In genomic region chr15:35289029-35289617, GRCh38 we compare ENCODE assay signal across 8 cellular contexts.
DNase-seq lines count a peak whose midpoint lies in the region; ATAC-seq and TF ChIP-seq lines count a peak whose summit lies in the region.

No MANE protein-coding gene starts in this region.

- H3K4me1 Mint-ChIP-seq in natural killer cell (no peaks in the 10 kb centered on the region), activated B cell treated with CpG ODN at 0.5 μM for 24 hours (no peaks in the 10 kb centered on the region)
- no peaks in the 10 kb centered on the region for H3K4me1 Mint-ChIP-seq in natural killer cell treated with Interleukin-12 subunit alpha and Interleukin-12 subunit beta and Interleukin-15 and Interleukin-18, amount 100 ng/mL, for 72 hours (ENCODE audit: low read depth in 2 of 2)
- no peaks in the 10 kb centered on the region for H3K4me1 Mint-ChIP-seq in stimulated activated effector memory CD8-positive, alpha-beta T cell treated with anti-CD3 and anti-CD28 coated beads, Interleukin-12 subunit alpha, Interleukin-12 subunit beta, amount 100 ng/mL, for 72 hours
- no peaks in the 10 kb centered on the region for H3K4me1 Mint-ChIP-seq in activated CD4-positive, alpha-beta memory T cell treated with anti-CD3 and anti-CD28 coated beads for 36 hours (ENCODE audit: low read depth)

- WGBS in tibial nerve, 2 donors: 31 to 40% methylated on average over 3 of the region's 3 CpGs

- H3K27ac ChIP-seq in MM.1S (ENCODE audit: low read length) (no peak overlapping the region), tibial nerve (no peak overlapping the region)

- no peaks in the 10 kb centered on the region for H4K20me1 ChIP-seq in MM.1S (ENCODE audit: insufficient read depth, low read length)

- no peaks in the 10 kb centered on the region for H3F3A ChIP-seq in MM.1S (ENCODE audit: insufficient read depth, low read length)

- H3K9me3 Mint-ChIP-seq in natural killer cell (peaks cover 0 to 2% of the 10 kb centered on the region in 2 donors), activated B cell treated with CpG ODN at 0.5 μM for 24 hours (no peaks in the 10 kb centered on the region)
- H3K9me3 Mint-ChIP-seq in natural killer cell treated with Interleukin-12 subunit alpha and Interleukin-12 subunit beta and Interleukin-15 and Interleukin-18, amount 100 ng/mL, for 72 hours: no peaks in the 10 kb centered on the region
- no peaks in the 10 kb centered on the region for H3K9me3 Mint-ChIP-seq in stimulated activated effector memory CD8-positive, alpha-beta T cell treated with anti-CD3 and anti-CD28 coated beads, Interleukin-12 subunit alpha, Interleukin-12 subunit beta, amount 100 ng/mL, for 72 hours
- H3K9me3 Mint-ChIP-seq in activated CD4-positive, alpha-beta memory T cell treated with anti-CD3 and anti-CD28 coated beads for 36 hours: no peaks in the 10 kb centered on the region

- POLR2A ChIA-PET in activated B cell treated with CpG ODN at 0.5 μM for 24 hours (lab: Charles Lee): no interaction called here
- POLR2A ChIA-PET in activated CD4-positive, alpha-beta memory T cell treated with anti-CD3 and anti-CD28 coated beads for 36 hours (lab: Charles Lee): interaction anchor here (0.6 kb wide), 1 partner anchor 147 kb away, joined by 5 read pairs; no protein-coding TSS in a partner anchor

- H3K9me3 ChIP-seq in MM.1S (replicated peaks; ENCODE audit: insufficient read depth, low read length) (no peaks in the 10 kb centered on the region), tibial nerve (no peaks in the 10 kb centered on the region)

- no peak overlapping the region for H3K9ac ChIP-seq in MM.1S (ENCODE audit: low read length)

- H3K4me3 ChIP-seq in MM.1S (ENCODE audit: low read length) (no peak overlapping the region), tibial nerve (no peak overlapping the region)

- H3K36me3 ChIP-seq in MM.1S (replicated peaks; ENCODE audit: insufficient read depth, low read length): no peaks in the 10 kb centered on the region
- H3K36me3 ChIP-seq in tibial nerve: no peaks in the 10 kb centered on the region

- no peak overlapping the region for H3K4me2 ChIP-seq in MM.1S (ENCODE audit: low read depth, low read length)

- H3K27me3 ChIP-seq in MM.1S (replicated peaks; ENCODE audit: insufficient read depth, low read length) (no peaks in the 10 kb centered on the region), tibial nerve (no peaks in the 10 kb centered on the region)

- H3K27ac Mint-ChIP-seq in natural killer cell (no peak overlapping the region), activated B cell treated with CpG ODN at 0.5 μM for 24 hours (no peak overlapping the region)
- H3K27ac Mint-ChIP-seq in natural killer cell treated with Interleukin-12 subunit alpha and Interleukin-12 subunit beta and Interleukin-15 and Interleukin-18, amount 100 ng/mL, for 72 hours: no peak overlapping the region
- H3K27ac Mint-ChIP-seq in stimulated activated effector memory CD8-positive, alpha-beta T cell treated with anti-CD3 and anti-CD28 coated beads, Interleukin-12 subunit alpha, Interleukin-12 subunit beta, amount 100 ng/mL, for 72 hours: no peak overlapping the region
- H3K27ac Mint-ChIP-seq in activated CD4-positive, alpha-beta memory T cell treated with anti-CD3 and anti-CD28 coated beads for 36 hours: no peak overlapping the region

- no peaks in the 10 kb centered on the region for H3K27me3 Mint-ChIP-seq in natural killer cell (ENCODE audit: low read depth in 2 of 2)
- no peaks in the 10 kb centered on the region for H3K27me3 Mint-ChIP-seq in natural killer cell treated with Interleukin-12 subunit alpha and Interleukin-12 subunit beta and Interleukin-15 and Interleukin-18, amount 100 ng/mL, for 72 hours
- no peaks in the 10 kb centered on the region for H3K27me3 Mint-ChIP-seq in activated B cell treated with CpG ODN at 0.5 μM for 24 hours
- peaks cover 1% of the 10 kb centered on the region for H3K27me3 Mint-ChIP-seq in activated CD4-positive, alpha-beta memory T cell treated with anti-CD3 and anti-CD28 coated beads for 36 hours

- no peak for TF ChIP-seq EP300 in tibial nerve (IDR thresholded peaks at IDR 0.05)

- CTCF ChIA-PET in activated B cell treated with CpG ODN at 0.5 μM for 24 hours (lab: Charles Lee): interaction anchor here (0.6 to 2.2 kb wide), 5 partner anchors 22 to 462 kb away, joined by 3 to 22 read pairs (median 3); no protein-coding TSS in a partner anchor
- CTCF ChIA-PET in activated CD4-positive, alpha-beta memory T cell treated with anti-CD3 and anti-CD28 coated beads for 36 hours (lab: Charles Lee): interaction anchor here (0.6 to 3.6 kb wide), 7 partner anchors 9 to 172 kb away, joined by 3 to 67 read pairs (median 3); no protein-coding TSS in a partner anchor

- no peaks in the 10 kb centered on the region for H3K9me2 ChIP-seq in MM.1S (replicated peaks; ENCODE audit: insufficient read depth, low read length)

- peak; percentile 39 for TF ChIP-seq CTCF in natural killer cell (IDR thresholded peaks at IDR 0.05)
- TF ChIP-seq CTCF in MM.1S (IDR thresholded peaks at IDR 0.05; ENCODE audit: low read length): peak; percentile 77
- TF ChIP-seq CTCF in activated B cell treated with CpG ODN at 0.5 μM for 24 hours (IDR thresholded peaks at IDR 0.05): peak; percentile 23
- peak; percentile 39 to 64 (median 47) for TF ChIP-seq CTCF in tibial nerve (IDR thresholded peaks at IDR 0.05)

- H2AFZ ChIP-seq in MM.1S (ENCODE audit: low read length): no peak overlapping the region

- no peak overlapping the region for H3K4me3 Mint-ChIP-seq in natural killer cell
- no peak overlapping the region for H3K4me3 Mint-ChIP-seq in natural killer cell treated with Interleukin-12 subunit alpha and Interleukin-12 subunit beta and Interleukin-15 and Interleukin-18, amount 100 ng/mL, for 72 hours
- H3K4me3 Mint-ChIP-seq in activated B cell treated with CpG ODN at 0.5 μM for 24 hours: no peak overlapping the region
- H3K4me3 Mint-ChIP-seq in stimulated activated effector memory CD8-positive, alpha-beta T cell treated with anti-CD3 and anti-CD28 coated beads, Interleukin-12 subunit alpha, Interleukin-12 subunit beta, amount 100 ng/mL, for 72 hours: no peak overlapping the region
- H3K4me3 Mint-ChIP-seq in activated CD4-positive, alpha-beta memory T cell treated with anti-CD3 and anti-CD28 coated beads for 36 hours: no peak overlapping the region

- TF ChIP-seq POLR2A in tibial nerve (IDR thresholded peaks at IDR 0.05): no peak

- no peaks in the 10 kb centered on the region for H3K4me1 ChIP-seq in MM.1S (ENCODE audit: low read length)
- H3K4me1 ChIP-seq in tibial nerve: peaks cover 0 to 8% (median 0%) of the 10 kb centered on the region in 4 donors

- DNase-seq in natural killer cell: no peak
- DNase-seq in natural killer cell treated with Interleukin-12 subunit alpha and Interleukin-12 subunit beta and Interleukin-15 and Interleukin-18, amount 100 ng/mL, for 72 hours (ENCODE audit: low spot score): no peak
- peak; percentile 30 for DNase-seq in MM.1S
- DNase-seq in activated B cell treated with CpG ODN at 0.5 μM for 24 hours: no peak
- peak; percentile 30 for DNase-seq in iPS DF 4.7 (ENCODE audit: extremely low read depth, low spot score)
- no peak for DNase-seq in tibial nerve (ENCODE audit: low spot score in 2 of 2)
- DNase-seq in stimulated activated effector memory CD8-positive, alpha-beta T cell treated with anti-CD3 and anti-CD28 coated beads, Interleukin-12 subunit alpha, Interleukin-12 subunit beta, amount 100 ng/mL, for 72 hours (ENCODE audit: low spot score in 2 of 2): no peak
- DNase-seq in activated CD4-positive, alpha-beta memory T cell treated with anti-CD3 and anti-CD28 coated beads for 36 hours: no peak

- no peaks in the 10 kb centered on the region for H3K79me2 ChIP-seq in MM.1S (ENCODE audit: low read length)

- ATAC-seq in natural killer cell (no peak), activated B cell treated with CpG ODN at 0.5 μM for 24 hours (ENCODE audit: low read depth) (no peak)
- ATAC-seq in natural killer cell treated with Interleukin-12 subunit alpha and Interleukin-12 subunit beta and Interleukin-15 and Interleukin-18, amount 100 ng/mL, for 72 hours: no peak
- ATAC-seq in stimulated activated effector memory CD8-positive, alpha-beta T cell treated with anti-CD3 and anti-CD28 coated beads, Interleukin-12 subunit alpha, Interleukin-12 subunit beta, amount 100 ng/mL, for 72 hours: no peak

- H3K36me3 Mint-ChIP-seq in natural killer cell: no peaks in the 10 kb centered on the region
- H3K36me3 Mint-ChIP-seq in natural killer cell treated with Interleukin-12 subunit alpha and Interleukin-12 subunit beta and Interleukin-15 and Interleukin-18, amount 100 ng/mL, for 72 hours: no peaks in the 10 kb centered on the region
- H3K36me3 Mint-ChIP-seq in activated B cell treated with CpG ODN at 0.5 μM for 24 hours (ENCODE audit: low read depth): no peaks in the 10 kb centered on the region
- no peaks in the 10 kb centered on the region for H3K36me3 Mint-ChIP-seq in stimulated activated effector memory CD8-positive, alpha-beta T cell treated with anti-CD3 and anti-CD28 coated beads, Interleukin-12 subunit alpha, Interleukin-12 subunit beta, amount 100 ng/mL, for 72 hours
- H3K36me3 Mint-ChIP-seq in activated CD4-positive, alpha-beta memory T cell treated with anti-CD3 and anti-CD28 coated beads for 36 hours: no peaks in the 10 kb centered on the region

- intact Hi-C loops in natural killer cell (cut with micrococcal nuclease): no loop called here
- intact Hi-C loops in activated B cell treated with CpG ODN at 0.5 μM for 24 hours (cut with micrococcal nuclease): no loop called here
- intact Hi-C loops in activated CD4-positive, alpha-beta memory T cell treated with anti-CD3 and anti-CD28 coated beads for 36 hours (cut with micrococcal nuclease): loop anchor here (1.0 kb wide), 2 partner anchors 155 to 211 kb away; no protein-coding TSS in a partner anchor

Comparison
In these comparisons a context has a peak if more than half of its experiments do, and no peak if none do; other contexts are left out.
1. DNase-seq: peak in MM.1S (single experiment) and iPS DF 4.7 (single experiment); none in natural killer cell (single experiment), natural killer cell treated with Interleukin-12 subunit alpha and Interleukin-12 subunit beta and Interleukin-15 and Interleukin-18, amount 100 ng/mL, for 72 hours (single experiment), activated B cell treated with CpG ODN at 0.5 μM for 24 hours (single experiment), tibial nerve (0 of 2), stimulated activated effector memory CD8-positive, alpha-beta T cell treated with anti-CD3 and anti-CD28 coated beads, Interleukin-12 subunit alpha, Interleukin-12 subunit beta, amount 100 ng/mL, for 72 hours (0 of 2) and activated CD4-positive, alpha-beta memory T cell treated with anti-CD3 and anti-CD28 coated beads for 36 hours (single experiment).
2. CTCF ChIP-seq: peak in every context shown above with its lines; median percentile 77 in MM.1S; 47 in tibial nerve; 39 in natural killer cell; 23 in activated B cell treated with CpG ODN at 0.5 μM for 24 hours.